23 cellular contexts compared by ENCODE assay signal in the genomic region with DNA sequence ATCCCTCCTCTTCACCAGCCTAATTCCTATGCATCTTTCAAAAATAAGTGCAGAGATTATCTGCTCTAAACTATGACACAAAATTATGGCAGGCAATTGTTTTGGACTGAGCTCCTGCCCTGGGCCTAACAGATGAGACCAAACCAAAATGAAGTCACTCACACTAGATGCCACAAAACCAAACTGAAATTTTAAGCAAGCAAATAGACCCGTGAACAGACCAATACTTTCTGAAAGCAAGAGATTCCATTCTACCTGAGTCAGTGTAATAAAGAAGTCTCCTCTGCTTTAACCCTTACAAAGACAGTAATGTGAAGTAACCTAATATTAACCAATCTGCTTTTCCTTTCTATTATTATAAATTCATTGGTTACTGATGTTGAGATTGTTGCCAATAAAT.
DNase-seq lines count a peak whose midpoint lies in the region; ATAC-seq and TF ChIP-seq lines count a peak whose summit lies in the region.
"Had no signal": no experiment of that assay in that cellular context is flagged by ENCODE, and none has a peak within 500 bp of the region (broad histone marks: within the 10 kb centered on the region; RNA-seq: fewer than 3 reads in every experiment).

No MANE protein-coding gene starts in this region.

- H3K27ac Mint-ChIP-seq in activated T-cell treated with anti-CD3 and anti-CD28 coated beads, Interleukin-2, amount 50 U/mL, for 72 hours = no peak overlapping the region
- no peak overlapping the region for H3K27ac Mint-ChIP-seq in CD4-positive, alpha-beta T cell
- H3K27ac Mint-ChIP-seq: CD4-positive, CD25-positive, alpha-beta regulatory T cell; H9; IgD-negative memory B cell had no signal

- H2AFZ ChIP-seq in PC-9 (0 out of 2 replicates have a peak overlapping the region, but pooled peaks have one; percentile 52), smooth muscle cell (ENCODE audit: low read depth) (peak overlapping the region; percentile 11)
- H2AFZ ChIP-seq: GM23248 had no signal

- intact Hi-C loops in PC-9 (cut with micrococcal nuclease; ENCODE audit: unreplicated experiment) = no loop called here
- intact Hi-C loops in CD4-positive, alpha-beta T cell (cut with DNase I, micrococcal nuclease) = no loop called here

- H3K36me3 ChIP-seq in PC-9 (ENCODE audit: low read depth) (no peaks in the 10 kb centered on the region), brain microvascular endothelial cell (replicated peaks) (no peaks in the 10 kb centered on the region), mesendoderm (ENCODE audit: control insufficient read depth, insufficient read depth, low read length) (no peaks in the 10 kb centered on the region), smooth muscle cell (ENCODE audit: low read depth) (no peaks in the 10 kb centered on the region)
- H3K36me3 ChIP-seq: BLaER1 had no signal

- no peak for TF ChIP-seq CTCF in PC-9 (conservative IDR thresholded peaks at IDR 0.05)
- no peak for TF ChIP-seq CTCF in brain microvascular endothelial cell (IDR thresholded peaks at IDR 0.05; ENCODE audit: low read depth, low read length, missing control alignments)
- no peak for TF ChIP-seq CTCF in smooth muscle cell (IDR thresholded peaks at IDR 0.05; ENCODE audit: borderline replicate concordance, insufficient read depth, poor library complexity, severe bottlenecking)
- no peak for TF ChIP-seq CTCF in CD4-positive, alpha-beta T cell (IDR thresholded peaks at IDR 0.05)

- H2BK15ac ChIP-seq in mesendoderm (replicated peaks; ENCODE audit: low read depth) = peak overlapping the region; percentile 45

- no peaks in the 10 kb centered on the region for H3K79me1 ChIP-seq in mesendoderm (ENCODE audit: low read length)

- H3K4ac ChIP-seq in mesendoderm (ENCODE audit: low read depth, low read length) = peak overlapping the region; percentile 87

- in situ Hi-C loops in brain microvascular endothelial cell (cut with HindIII; ENCODE audit: low pct_ligation_motif_present, low sequenced_read_pairs) = no loop called here

- CTCF ChIA-PET in PC-9 (lab: Charles Lee) = no interaction called here
- CTCF ChIA-PET in CD4-positive, alpha-beta T cell (lab: Charles Lee) = no interaction called here

- 0 out of 2 replicates have a peak, but pooled peaks cover 3% of the 10 kb centered on the region for H3F3A ChIP-seq in PC-9 (ENCODE audit: insufficient read depth, low read depth)
- H3F3A ChIP-seq in smooth muscle cell (ENCODE audit: low read depth) = no peaks in the 10 kb centered on the region

- H3K18ac ChIP-seq in mesendoderm (ENCODE audit: low read length) = peak overlapping the region; percentile 92

- no TSS peak for BruUV-seq in PC-9 (replicated peaks; lab: Mats Ljungman, UMichigan)

- H3K79me2 ChIP-seq in PC-9 (ENCODE audit: low read depth) = no peaks in the 10 kb centered on the region
- no peaks in the 10 kb centered on the region for H3K79me2 ChIP-seq in mesendoderm (ENCODE audit: control insufficient read depth, insufficient read depth, low read length)
- no peaks in the 10 kb centered on the region for H3K79me2 ChIP-seq in smooth muscle cell (ENCODE audit: low read depth)

- no peaks in the 10 kb centered on the region for H3K4me1 Mint-ChIP-seq in activated T-cell treated with anti-CD3 and anti-CD28 coated beads, Interleukin-2, amount 50 U/mL, for 72 hours (ENCODE audit: low read depth)
- no peaks in the 10 kb centered on the region for H3K4me1 Mint-ChIP-seq in CD4-positive, alpha-beta T cell (ENCODE audit: low read depth)
- H3K4me1 Mint-ChIP-seq: CD4-positive, CD25-positive, alpha-beta regulatory T cell; IgD-negative memory B cell had no signal

- H2BK5ac ChIP-seq in mesendoderm (ENCODE audit: low read length) = no peak overlapping the region

- H2BK120ac ChIP-seq in mesendoderm (ENCODE audit: low read depth, low read length) = no peak overlapping the region

- H3K27me3 Mint-ChIP-seq in activated T-cell treated with anti-CD3 and anti-CD28 coated beads, Interleukin-2, amount 50 U/mL, for 72 hours (ENCODE audit: low read depth) = no peaks in the 10 kb centered on the region
- no peaks in the 10 kb centered on the region for H3K27me3 Mint-ChIP-seq in CD4-positive, alpha-beta T cell
- H3K27me3 Mint-ChIP-seq: CD4-positive, CD25-positive, alpha-beta regulatory T cell; IgD-negative memory B cell had no signal

- H3K9me3 Mint-ChIP-seq in activated T-cell treated with anti-CD3 and anti-CD28 coated beads, Interleukin-2, amount 50 U/mL, for 72 hours = peaks cover 0 to 5% of the 10 kb centered on the region in 2 donors
- peaks cover 2% of the 10 kb centered on the region for H3K9me3 Mint-ChIP-seq in CD4-positive, alpha-beta T cell
- H3K9me3 Mint-ChIP-seq: H9, IgD-negative memory B cell had no signal

- no peak overlapping the region for H3K9ac ChIP-seq in mesendoderm (ENCODE audit: low read length)
- H3K9ac ChIP-seq in smooth muscle cell (ENCODE audit: low read depth) = no peak overlapping the region
- H3K9ac ChIP-seq: BLaER1, GM23248, KMS-11 had no signal

- H4K8ac ChIP-seq in mesendoderm (ENCODE audit: low read depth, low read length) = peak overlapping the region; percentile 86

- H3K4me3 ChIP-seq in PC-9 (no peak overlapping the region), brain microvascular endothelial cell (ENCODE audit: low read depth, low read length) (no peak overlapping the region), mesendoderm (ENCODE audit: low read length) (no peak overlapping the region), smooth muscle cell (no peak overlapping the region)
- H3K4me3 ChIP-seq: BLaER1, GM23248 had no signal

- H3K4me1 ChIP-seq in PC-9 (replicated peaks; ENCODE audit: insufficient read depth) (peaks cover 21% of the 10 kb centered on the region), mesendoderm (ENCODE audit: control insufficient read depth, low read depth, low read length) (no peaks in the 10 kb centered on the region), smooth muscle cell (ENCODE audit: low read depth) (no peaks in the 10 kb centered on the region)
- H3K4me1 ChIP-seq: BLaER1 had no signal

- H3K23ac ChIP-seq in mesendoderm (ENCODE audit: low read length) = no peak overlapping the region

- DNase-seq in PC-9 (no peak), brain microvascular endothelial cell (peak; percentile 4), mesendoderm (peak; percentile 7), smooth muscle cell (lab: John Stamatoyannopoulos, UW; ENCODE audit: unreplicated experiment) (no peak)
- DNase-seq in activated T-cell treated with anti-CD3 and anti-CD28 coated beads, Interleukin-2, amount 50 U/mL, for 72 hours = no peak
- no peak for DNase-seq in CD4-positive, alpha-beta T cell
- DNase-seq: CD4-positive, CD25-positive, alpha-beta regulatory T cell; GM23248; H9; NCI-H1048; NCI-H1417; NCI-H1694; NCI-H2029 treated with DMSO at 0.1 percent for 48 hours; NCI-H446 treated with DMSO at 0.1 percent for 48 hours; NCI-H526; NCI-H82; SHP77 treated with DMSO at 0.1 percent for 48 hours had no signal

- H3K27me3 ChIP-seq in PC-9 (ENCODE audit: insufficient read depth, low read depth) (no peaks in the 10 kb centered on the region), brain microvascular endothelial cell (replicated peaks) (no peaks in the 10 kb centered on the region), mesendoderm (ENCODE audit: insufficient read depth, low read length, poor library complexity) (no peaks in the 10 kb centered on the region), smooth muscle cell (ENCODE audit: low read depth) (no peaks in the 10 kb centered on the region)
- H3K27me3 ChIP-seq in CD4-positive, alpha-beta T cell (ENCODE audit: control insufficient read depth, insufficient read depth, low read length) = no peaks in the 10 kb centered on the region
- H3K27me3 ChIP-seq: BLaER1 had no signal

- H3K4me2 ChIP-seq in PC-9 (no peak overlapping the region), mesendoderm (ENCODE audit: low read length) (no peak overlapping the region), smooth muscle cell (peak overlapping the region; percentile 22)
- H3K4me2 ChIP-seq: BLaER1, KMS-11 had no signal

- H4K20me1 ChIP-seq in PC-9 (ENCODE audit: insufficient read depth) (no peaks in the 10 kb centered on the region), smooth muscle cell (ENCODE audit: low read depth) (no peaks in the 10 kb centered on the region)
- H4K20me1 ChIP-seq: BLaER1 had no signal

- ATAC-seq in activated T-cell treated with anti-CD3 and anti-CD28 coated beads, Interleukin-2, amount 50 U/mL, for 72 hours (replicated peaks in 1 of 2) = no peak
- no peak for ATAC-seq in CD4-positive, alpha-beta T cell (ENCODE audit: poor library complexity)
- no peak for ATAC-seq in HG03139 (IDR thresholded peaks at IDR 0.05; ENCODE audit: unreplicated experiment)
- ATAC-seq: Panc1 had no signal

- no peak overlapping the region for H3K56ac ChIP-seq in mesendoderm (ENCODE audit: low read length)

- no peak overlapping the region for H4K5ac ChIP-seq in mesendoderm (ENCODE audit: low read length)

- no peaks in the 10 kb centered on the region; the same call in 1 of the 2 replicates for H3K9me3 ChIP-seq in PC-9 (ENCODE audit: insufficient read depth, low read depth)
- H3K9me3 ChIP-seq in smooth muscle cell (replicated peaks; ENCODE audit: low read depth) = no peaks in the 10 kb centered on the region
- H3K9me3 ChIP-seq in CD4-positive, alpha-beta T cell (ENCODE audit: control insufficient read depth, low read length) = no peaks in the 10 kb centered on the region

- H2AK5ac ChIP-seq in mesendoderm (ENCODE audit: low read length) = no peak overlapping the region

- no peaks in the 10 kb centered on the region for H3K36me3 Mint-ChIP-seq in activated T-cell treated with anti-CD3 and anti-CD28 coated beads, Interleukin-2, amount 50 U/mL, for 72 hours (ENCODE audit: insufficient read depth in 2 of 2)
- no peaks in the 10 kb centered on the region for H3K36me3 Mint-ChIP-seq in CD4-positive, alpha-beta T cell (ENCODE audit: low read depth)
- H3K36me3 Mint-ChIP-seq: CD4-positive, CD25-positive, alpha-beta regulatory T cell; IgD-negative memory B cell had no signal

- POLR2A ChIA-PET in PC-9 (lab: Charles Lee; ENCODE audit: unreplicated experiment) = no interaction called here
- POLR2A ChIA-PET in CD4-positive, alpha-beta T cell (lab: Charles Lee) = no interaction called here

- H3K27ac ChIP-seq in PC-9 (no peak overlapping the region), brain microvascular endothelial cell (no peak overlapping the region), mesendoderm (ENCODE audit: low read depth, low read length) (no peak overlapping the region), smooth muscle cell (ENCODE audit: low read depth) (peak overlapping the region; percentile 32)
- no peak overlapping the region for H3K27ac ChIP-seq in CD4-positive, alpha-beta T cell (ENCODE audit: low read depth, low read length)
- H3K27ac ChIP-seq: BLaER1, GM23248, KMS-11, RWPE1 had no signal

- no peak overlapping the region for H3K4me3 Mint-ChIP-seq in activated T-cell treated with anti-CD3 and anti-CD28 coated beads, Interleukin-2, amount 50 U/mL, for 72 hours
- no peak overlapping the region for H3K4me3 Mint-ChIP-seq in CD4-positive, alpha-beta T cell
- H3K4me3 Mint-ChIP-seq: CD4-positive, CD25-positive, alpha-beta regulatory T cell; H9; IgD-negative memory B cell had no signal

- no CpG with 5 or more reads among the region's 1 CpG for WGBS in mesendoderm (ENCODE audit: extremely low coverage, insufficient coverage, low lambda C conversion rate)
- WGBS in smooth muscle cell (ENCODE audit: low lambda C conversion rate) = 8% methylated on average over 1 of the region's 1 CpG

- no peaks in the 10 kb centered on the region for H3K9me2 ChIP-seq in PC-9 (ENCODE audit: insufficient read depth)

Comparison
In these comparisons a context has a peak if more than half of its experiments do, and no peak if none do; other contexts are left out.
1. DNase-seq: peak in brain microvascular endothelial cell (single experiment) and mesendoderm (single experiment); none in PC-9 (0 of 2), smooth muscle cell (single experiment), activated T-cell treated with anti-CD3 and anti-CD28 coated beads, Interleukin-2, amount 50 U/mL, for 72 hours (0 of 2) and CD4-positive, alpha-beta T cell (0 of 10).